Comparison of ENCODE assay signal across 24 cellular contexts in genomic region chr19:7582446-7582845, GRCh38. TPM values are rescaled to one million over a fixed set of nuclear protein-coding genes. Genes with fewer than 3 reads are reported as not detected.
"Had no signal": no experiment of that assay in that cellular context is flagged by ENCODE, and none has a peak within 500 bp of the region (broad histone marks: within the 10 kb centered on the region; RNA-seq: fewer than 3 reads in every experiment).

No MANE protein-coding gene starts in this region.

- H3K9me3 Mint-ChIP-seq: nephron, type B pancreatic cell had no signal

- DNase-seq: cortex of kidney; dorsolateral prefrontal cortex; effector CD8-positive, alpha-beta T cell; gastrocnemius medialis; heart right ventricle; hypothalamus; kidney glomerular epithelial cell; lower lobe of right lung; mesendoderm; naive B cell; occipital lobe; pancreas; right cardiac atrium; small intestine; stimulated activated CD4-positive, alpha-beta T cell treated with anti-CD3 and anti-CD28 coated beads, Interleukin-12 subunit alpha, Interleukin-12 subunit beta, amount 100 ng/mL, for 4 hours; stimulated activated naive CD4-positive, alpha-beta T cell treated with Interleukin-2 at 50 U/mL for 16 hours; thyroid gland; uterus had no signal

- ATAC-seq: gastrocnemius medialis, heart right ventricle, pancreas, right cardiac atrium had no signal

- H3K4me1 ChIP-seq: esophagus muscularis mucosa, gastrocnemius medialis, heart right ventricle, lower lobe of right lung, pancreas, suprapubic skin, thyroid gland, uterus had no signal

- H3K27ac Mint-ChIP-seq: nephron, progenitor cell of endocrine pancreas, type B pancreatic cell had no signal

- H3K4me3 Mint-ChIP-seq: nephron, type B pancreatic cell had no signal

- H3K4me3 ChIP-seq: dorsolateral prefrontal cortex, esophagus muscularis mucosa, gastrocnemius medialis, heart right ventricle, lower lobe of right lung, pancreas, suprapubic skin, thyroid gland, uterus had no signal

- H3K27me3 ChIP-seq: dorsolateral prefrontal cortex, esophagus muscularis mucosa, gastrocnemius medialis, pancreas, suprapubic skin, thyroid gland, uterus had no signal

- H3K4me1 Mint-ChIP-seq: nephron had no signal

- H3K9me3 ChIP-seq: esophagus muscularis mucosa, gastrocnemius medialis, heart right ventricle, lower lobe of right lung, pancreas, suprapubic skin, thyroid gland, uterus had no signal

- H3K27ac ChIP-seq: dorsolateral prefrontal cortex, esophagus muscularis mucosa, gastrocnemius medialis, heart right ventricle, lower lobe of right lung, pancreas, suprapubic skin, thyroid gland, uterus had no signal

- H3K36me3 Mint-ChIP-seq: naive B cell, type B pancreatic cell had no signal

- H3K36me3 ChIP-seq: esophagus muscularis mucosa, gastrocnemius medialis, heart right ventricle, lower lobe of right lung, pancreas, suprapubic skin, thyroid gland, uterus had no signal

RNA-seq across cellular contexts. Expression of gene CAMSAP3, which starts 13.2 kb away (rescaled TPM):
- total RNA-seq: fibroblast of villous mesenchyme had no signal

RNA-seq across cellular contexts. Expression of gene PCP2, which starts 51.1 kb away (rescaled TPM):
- total RNA-seq: esophagus muscularis mucosa, gastrocnemius medialis, occipital lobe, right cardiac atrium, uterus had no signal
